8 cellular contexts compared by ENCODE assay signal in the genomic region with DNA sequence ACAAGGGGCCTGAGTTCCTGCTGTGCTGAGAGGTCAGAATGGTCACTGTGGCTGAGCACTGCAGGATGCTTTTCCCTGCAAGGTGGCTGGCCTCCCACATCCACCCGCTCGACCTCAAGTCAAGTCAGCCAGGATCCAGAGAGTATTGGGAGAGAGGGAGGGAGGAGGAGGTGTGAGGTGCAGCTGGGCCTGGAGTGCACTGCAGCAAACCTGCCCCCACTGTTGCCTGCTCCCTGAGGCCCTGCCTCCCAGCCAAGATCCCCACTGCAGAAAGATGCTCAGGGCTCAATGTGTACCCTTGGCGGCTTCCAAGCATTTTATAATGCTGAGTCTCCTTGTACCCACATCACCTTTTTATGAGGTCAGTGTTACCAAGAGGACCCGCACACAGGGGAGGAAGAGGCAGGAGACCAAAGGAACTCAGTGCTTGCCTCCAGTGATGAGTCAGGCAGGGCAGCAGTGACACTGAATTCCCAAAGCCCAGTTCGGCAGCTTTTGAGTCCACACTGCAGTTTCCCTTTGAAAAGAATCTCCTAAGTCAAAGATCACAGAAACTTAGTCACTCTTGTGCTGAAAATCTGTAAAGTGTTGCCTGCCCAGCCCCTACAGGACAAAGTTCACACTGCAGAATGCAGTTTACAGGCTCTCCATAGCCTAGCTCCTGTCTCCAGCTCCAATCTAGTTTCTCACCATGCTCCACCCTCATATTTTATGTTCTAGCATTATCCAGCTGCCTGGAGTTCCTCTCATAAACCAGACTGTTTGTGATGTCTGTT. TPM values are rescaled to one million over a fixed set of nuclear protein-coding genes. Genes with fewer than 3 reads are reported as not detected.
DNase-seq lines count a peak whose midpoint lies in the region; ATAC-seq and TF ChIP-seq lines count a peak whose summit lies in the region.

No MANE protein-coding gene starts in this region.

- DNase-seq in activated T-cell treated with anti-CD3 and anti-CD28 coated beads for 48 hours (ENCODE audit: low read depth) = peak; percentile 33
- DNase-seq in activated T-cell treated with anti-CD3 and anti-CD28 coated beads, Interleukin-2, amount 50 U/mL, for 1 hour = no peak
- DNase-seq in PC-3 = peak; percentile 92
- DNase-seq in T47D (ENCODE audit: low read depth in 1 of 2, low spot score in 1 of 2) = peak; percentile 26 to 35
- peak; percentile 34 for DNase-seq in myocyte (ENCODE audit: low read depth)
- DNase-seq in NCI-H2029 treated with DMSO at 0.1 percent for 48 hours (lab: John Stamatoyannopoulos, UW) = no peak
- no peak for DNase-seq in left lobe of liver (ENCODE audit: low spot score)

- H3K9me3 ChIP-seq in PC-3 (ENCODE audit: low read length) = no peaks in the 10 kb centered on the region

- no peaks in the 10 kb centered on the region for H3K9me2 ChIP-seq in PC-3 (replicated peaks; ENCODE audit: low read length)

- CTCF ChIA-PET in PC-3 (lab: Charles Lee) = interaction anchor here (0.6 to 0.9 kb wide), 2 partner anchors 16 to 47 kb away, joined by 3 read pairs; no protein-coding TSS in a partner anchor

- peak overlapping the region; percentile 43 for H3K4me2 ChIP-seq in PC-3 (ENCODE audit: low read length)

- in situ Hi-C loops in T47D (cut with HindIII; ENCODE audit: low pct_unique_long_range_greater_than_20kb, low sequenced_read_pairs) = no loop called here

- H2AFZ ChIP-seq in PC-3 (ENCODE audit: low read length) = no peak overlapping the region

- POLR2A ChIA-PET in PC-3 (lab: Charles Lee; ENCODE audit: unreplicated experiment) = no interaction called here

- no peaks in the 10 kb centered on the region for H3K27me3 ChIP-seq in PC-3 (ENCODE audit: low read length)

- H3K4me3 ChIP-seq in PC-3 (ENCODE audit: low read length) = 0 out of 2 replicates have a peak overlapping the region, but pooled peaks have one; percentile 6

- peaks cover 37% of the 10 kb centered on the region for H3K79me2 ChIP-seq in PC-3 (ENCODE audit: low read length)

- no peaks in the 10 kb centered on the region for H4K20me1 ChIP-seq in PC-3 (ENCODE audit: low read length)

- no peaks in the 10 kb centered on the region for H3K36me3 ChIP-seq in PC-3 (ENCODE audit: low read depth, low read length)

- ATAC-seq in PC-3 (peak; percentile 21), left lobe of liver (no peak), HG02938 (IDR thresholded peaks at IDR 0.05; ENCODE audit: unreplicated experiment) (no peak)

- TF ChIP-seq CTCF in PC-3 (conservative IDR thresholded peaks at IDR 0.05; ENCODE audit: low read depth, low read length) = peak; percentile 57

- no TSS peak for BruUV-seq in PC-3 (replicated peaks; lab: Mats Ljungman, UMichigan)

- no peaks in the 10 kb centered on the region for H3F3A ChIP-seq in PC-3 (ENCODE audit: low read length, unreplicated experiment)

- peaks cover 45% of the 10 kb centered on the region for H3K4me1 ChIP-seq in PC-3 (ENCODE audit: insufficient read depth, low read length)

- H3K9ac ChIP-seq in PC-3 (ENCODE audit: low read length) = no peak overlapping the region

- intact Hi-C loops in PC-3 (cut with micrococcal nuclease) = no loop called here

- H3K27ac ChIP-seq in PC-3 (ENCODE audit: low read length) = peak overlapping the region; percentile 40

RNA-seq across cellular contexts. Expression of a gene that starts 3.1 kb away (rescaled TPM):
- total RNA-seq in PC-3 (2014; rRNA removed) = 28.5 and 32.1 TPM in 2 replicates
- total RNA-seq in myocyte = 21.7 and 64.8 TPM in 2 replicates
- polyA plus RNA-seq in myocyte (2012) = 8.1 TPM
- total RNA-seq in left lobe of liver = 4.3 TPM

RNA-seq across cellular contexts. Expression of a gene that starts 26.0 kb away (rescaled TPM):
- total RNA-seq in PC-3 (2014; rRNA removed) = 17.2 and 20.4 TPM in 2 replicates
- total RNA-seq in myocyte = 18.4 and 28.7 TPM in 2 replicates
- polyA plus RNA-seq in myocyte (2012) = 28.4 TPM
- total RNA-seq in left lobe of liver = 21.0 TPM

RNA-seq across cellular contexts. Expression of a gene that starts 43.5 kb away (rescaled TPM):
- not detected in 2 replicates for total RNA-seq in PC-3 (2014; rRNA removed)
- not detected in 2 replicates for total RNA-seq in myocyte
- not detected for polyA plus RNA-seq in myocyte (2012)
- not detected for total RNA-seq in left lobe of liver

Comparison
In these comparisons a context has a peak if more than half of its experiments do, and no peak if none do; other contexts are left out.
1. DNase-seq: peak in activated T-cell treated with anti-CD3 and anti-CD28 coated beads for 48 hours (single experiment), PC-3 (single experiment), T47D (2 of 2) and myocyte (single experiment); none in activated T-cell treated with anti-CD3 and anti-CD28 coated beads, Interleukin-2, amount 50 U/mL, for 1 hour (single experiment), NCI-H2029 treated with DMSO at 0.1 percent for 48 hours (single experiment) and left lobe of liver (single experiment).